32 cellular contexts compared by ENCODE assay signal in genomic region chr3:171783626-171784025, GRCh38. TPM values are rescaled to one million over a fixed set of nuclear protein-coding genes. Genes with fewer than 3 reads are reported as not detected.
"Had no signal": no experiment of that assay in that cellular context is flagged by ENCODE, and none has a peak within 500 bp of the region (broad histone marks: within the 10 kb centered on the region; RNA-seq: fewer than 3 reads in every experiment).

No MANE protein-coding gene starts in this region.

- H3K4me1 Mint-ChIP-seq: activated CD4-positive, alpha-beta memory T cell treated with anti-CD3 and anti-CD28 coated beads, Interleukin-2, amount 10 ng/mL, durations not matched to agents 7 days and 5 days; activated CD4-positive, alpha-beta T cell treated with anti-CD3 and anti-CD28 coated beads, Interleukin-2, amount 10 ng/mL, durations not matched to agents 7 days and 5 days; WTC11 had no signal

- DNase-seq: activated CD4-positive, alpha-beta memory T cell treated with anti-CD3 and anti-CD28 coated beads, Interleukin-2, amount 10 ng/mL, durations not matched to agents 7 days and 5 days; activated CD4-positive, alpha-beta T cell treated with anti-CD3 and anti-CD28 coated beads for 1 hour; activated CD4-positive, alpha-beta T cell treated with anti-CD3 and anti-CD28 coated beads, Interleukin-2, amount 10 ng/mL, durations not matched to agents 7 days and 5 days; activated CD8-positive, alpha-beta memory T cell treated with anti-CD3 and anti-CD28 coated beads, Interleukin-2, amount 50 U/mL, for 48 hours; activated gamma-delta T cell; activated naive CD4-positive, alpha-beta T cell treated with anti-CD3 and anti-CD28 coated beads, Interleukin-2, amount 50 U/mL, for 16 hours; activated T-cell treated with anti-CD3 and anti-CD28 coated beads, Interleukin-2, amount 50 U/mL, for 24 hours; amniotic stem cell; caudate nucleus; cortex of kidney; heart right ventricle; left ventricle myocardium superior; ovary; retina; stimulated activated CD4-positive, alpha-beta T cell treated with anti-CD3 and anti-CD28 coated beads, Interleukin-12 subunit alpha, Interleukin-12 subunit beta, amount 100 ng/mL, for 4 hours; stimulated activated CD4-positive, alpha-beta T cell treated with anti-CD3 and anti-CD28 coated beads, Interleukin-4, amount 100 ng/mL, for 1 hour; stimulated activated naive CD8-positive, alpha-beta T cell treated with anti-CD3 and anti-CD28 coated beads, Interleukin-15, Interleukin-2, amounts not matched to agents 100 U/mL and 50 U/mL, for 24 hours; T-helper 17 cell; uterus had no signal

- H3K9me3 ChIP-seq: ovary, thoracic aorta, uterus had no signal

- H3K36me3 Mint-ChIP-seq: WTC11 had no signal

- ATAC-seq: heart right ventricle; left ventricle myocardium superior; sciatic nerve; stimulated activated naive CD8-positive, alpha-beta T cell treated with anti-CD3 and anti-CD28 coated beads, Interleukin-15, Interleukin-2, amounts not matched to agents 100 U/mL and 50 U/mL, for 24 hours; T-helper 17 cell; WTC11 had no signal

- H3K27ac Mint-ChIP-seq: activated CD4-positive, alpha-beta memory T cell treated with anti-CD3 and anti-CD28 coated beads, Interleukin-2, amount 10 ng/mL, durations not matched to agents 7 days and 5 days; activated CD4-positive, alpha-beta T cell treated with anti-CD3 and anti-CD28 coated beads, Interleukin-2, amount 10 ng/mL, durations not matched to agents 7 days and 5 days; activated T-cell treated with anti-CD3 and anti-CD28 coated beads, Interleukin-2, amount 50 U/mL, for 24 hours; T-helper 17 cell; type B pancreatic cell; WTC11 had no signal

- H3K27me3 Mint-ChIP-seq: progenitor cell of endocrine pancreas, type B pancreatic cell had no signal

- H3K27ac ChIP-seq: heart right ventricle, thoracic aorta had no signal

- H3K4me3 ChIP-seq: heart right ventricle, ovary, skin epidermis, thoracic aorta, uterus had no signal

- H3K4me1 ChIP-seq: uterus had no signal

- H3K27me3 ChIP-seq: heart right ventricle, ovary, uterus had no signal

- H3K9me3 Mint-ChIP-seq: activated CD4-positive, alpha-beta memory T cell treated with anti-CD3 and anti-CD28 coated beads, Interleukin-2, amount 10 ng/mL, durations not matched to agents 7 days and 5 days; activated CD4-positive, alpha-beta T cell treated with anti-CD3 and anti-CD28 coated beads, Interleukin-2, amount 10 ng/mL, durations not matched to agents 7 days and 5 days; activated T-cell treated with anti-CD3 and anti-CD28 coated beads, Interleukin-2, amount 50 U/mL, for 24 hours; nephron; WTC11 had no signal

- H3K36me3 ChIP-seq: heart right ventricle, ovary, thoracic aorta, uterus had no signal

- H3K4me3 Mint-ChIP-seq: activated CD4-positive, alpha-beta memory T cell treated with anti-CD3 and anti-CD28 coated beads, Interleukin-2, amount 10 ng/mL, durations not matched to agents 7 days and 5 days; activated CD4-positive, alpha-beta T cell treated with anti-CD3 and anti-CD28 coated beads, Interleukin-2, amount 10 ng/mL, durations not matched to agents 7 days and 5 days; activated T-cell treated with anti-CD3 and anti-CD28 coated beads, Interleukin-2, amount 50 U/mL, for 24 hours; nephron; T-helper 17 cell; type B pancreatic cell; WTC11 had no signal

RNA-seq across cellular contexts. Expression of gene TMEM212, which starts 59.5 kb away (rescaled TPM):
- total RNA-seq: activated CD4-positive, alpha-beta memory T cell treated with anti-CD3 and anti-CD28 coated beads, Interleukin-2, amount 10 ng/mL, durations not matched to agents 7 days and 5 days; activated CD4-positive, alpha-beta T cell treated with anti-CD3 and anti-CD28 coated beads, Interleukin-2, amount 10 ng/mL, durations not matched to agents 7 days and 5 days; chondrocyte; endothelial cell of umbilical vein; fibroblast of lung; fibroblast of villous mesenchyme; heart right ventricle; left ventricle myocardium superior; lung microvascular endothelial cell; mucosa of gallbladder; progenitor cell of endocrine pancreas; sciatic nerve; T-helper 17 cell; thoracic aorta; WTC11 had no signal
